In genomic region chr16:27109666-27110523, GRCh38 we compare ENCODE assay signal across 8 cellular contexts. TPM values are rescaled to one million over a fixed set of nuclear protein-coding genes. Genes with fewer than 3 reads are reported as not detected.
A peak's percentile ranks its signal among the peaks of the same experiment; 100 is the strongest.
DNase-seq lines count a peak whose midpoint lies in the region; ATAC-seq, FAIRE-seq and TF ChIP-seq lines count a peak whose summit lies in the region.

No MANE protein-coding gene starts in this region.

- H2AFZ ChIP-seq in HepG2 (ENCODE audit: low read length), result no peak overlapping the region

- no peak for FAIRE-seq in HepG2 (lab: Jason Lieb, UNC)

- in situ Hi-C loops in HepG2 (cut with HindIII; ENCODE audit: extremely low pct_ligation_motif_present, low pct_unique_long_range_greater_than_20kb), result loop anchor here (10.0 to 25.0 kb wide), 3 partner anchors 55 to 1823 kb away; no protein-coding TSS in a partner anchor

- TF ChIP-seq EP300 in HepG2 (IDR thresholded peaks at IDR 0.05; ENCODE audit: low read depth in 2 of 2, low read length in 2 of 2), result no peak
- no peak for TF ChIP-seq EP300 in HepG2 (CRISPR knock-in tag; IDR thresholded peaks at IDR 0.05; ENCODE audit: borderline replicate concordance)

- H3K27ac ChIP-seq in colonic mucosa, result peak overlapping the region; percentile 48
- no peak overlapping the region for H3K27ac ChIP-seq in HepG2 (ENCODE audit: extremely low read length, insufficient read depth, low read length)

- no TSS peak for BruUV-seq in HepG2 (replicated peaks; lab: Mats Ljungman, UMichigan)

- peak; percentile 78 for ATAC-seq in HepG2

- TF ChIP-seq RAD21 in HepG2 (CRISPR knock-in tag; IDR thresholded peaks at IDR 0.05), result peak; percentile 94

- peak overlapping the region; percentile 16 for H3K4me3 ChIP-seq in colonic mucosa
- H3K4me3 ChIP-seq in HepG2 (replicated peaks in 1 of 3; ENCODE audit: insufficient read depth in 1 of 3, low read depth in 2 of 3, low read length in 3 of 3), result peak overlapping the region; percentile 25 to 53 (median 33); a peak in 3 of 6 replicates

- intact Hi-C loops in colonic mucosa (cut with DNase I), result loop anchor here (5.0 kb wide), 1 partner anchor 1273 kb away; no protein-coding TSS in a partner anchor
- intact Hi-C loops in HepG2 (cut with micrococcal nuclease; ENCODE audit: unreplicated experiment), result loop anchor here (2.0 kb wide), 1 partner anchor 1271 kb away; no protein-coding TSS in a partner anchor

- no peaks in the 10 kb centered on the region for H4K20me1 ChIP-seq in HepG2 (ENCODE audit: insufficient read depth, low read length)

- CTCF ChIA-PET in HepG2 (lab: Yijun Ruan, JAX; ENCODE audit: low intra/inter-chr PET ratio, low total read pairs), result interaction anchor here (1.5 kb wide), 2 partner anchors 1271 to 1833 kb away, joined by 6 to 7 read pairs; no protein-coding TSS in a partner anchor

- no peaks in the 10 kb centered on the region for H3K79me2 ChIP-seq in HepG2 (ENCODE audit: insufficient read depth, low read length)

- H3K9me3 ChIP-seq in colonic mucosa (no peaks in the 10 kb centered on the region), HepG2 (ENCODE audit: low read length) (no peaks in the 10 kb centered on the region)

- H3K4me1 ChIP-seq in colonic mucosa (peaks cover 3% of the 10 kb centered on the region), HepG2 (ENCODE audit: insufficient read depth, low read length) (peaks cover 31% of the 10 kb centered on the region)

- no peaks in the 10 kb centered on the region for H3K27me3 ChIP-seq in colonic mucosa
- H3K27me3 ChIP-seq in HepG2 (ENCODE audit: control insufficient read depth in 1 of 2, insufficient read depth in 2 of 2, low read length in 2 of 2), result no peaks in the 10 kb centered on the region

- peak; percentile 93 for TF ChIP-seq CTCF in colonic mucosa (IDR thresholded peaks at IDR 0.05)
- TF ChIP-seq CTCF in HepG2 (CRISPR knock-in tag; IDR thresholded peaks at IDR 0.05), result peak; percentile 86

- H3K36me3 ChIP-seq in colonic mucosa (no peaks in the 10 kb centered on the region), HepG2 (replicated peaks in 1 of 2; ENCODE audit: control insufficient read depth in 1 of 2, insufficient read depth in 2 of 2, low read length in 2 of 2) (no peaks in the 10 kb centered on the region)

- TF ChIP-seq POLR2A in HepG2 (IDR thresholded peaks at IDR 0.05; ENCODE audit: insufficient read depth in 1 of 2, low read depth in 2 of 2, low read length in 2 of 2), result no peak

- H3K4me2 ChIP-seq in HepG2 (ENCODE audit: low read depth, low read length), result peak overlapping the region; percentile 70

- POLR2A ChIA-PET in HepG2 (lab: Yijun Ruan, JAX), result interaction anchor here (0.6 kb wide), 1 partner anchor 48 kb away, joined by 3 read pairs; no protein-coding TSS in a partner anchor

- H3K9ac ChIP-seq in colonic mucosa (ENCODE audit: low read depth in 2 of 2, low read length in 2 of 2) (peak overlapping the region; percentile 6 to 68), HepG2 (ENCODE audit: insufficient read depth, low read depth, low read length) (no peak overlapping the region)

- WGBS in HepG2 (ENCODE audit: low lambda C conversion rate), result 11% methylated on average over 31 of the region's 61 CpGs

- DNase-seq in C1 segment of cervical spinal cord (lab: John Stamatoyannopoulos, UW) (peak in 9 of 14 donors; percentile 2 to 73 (median 11)), GOT3 (lab: John Stamatoyannopoulos, UW) (peak; percentile 41), NCI-H2171 (lab: John Stamatoyannopoulos, UW) (peak; percentile 88), colonic mucosa (peak; percentile 91), HepG2 (ENCODE audit: low spot score) (peak; percentile 62), cerebellar nuclear complex (lab: John Stamatoyannopoulos, UW) (no peak)
- peak; percentile 86 for DNase-seq in activated CD4-positive, alpha-beta T cell treated with anti-CD3 and anti-CD28 coated beads for 48 hours
- DNase-seq in stimulated activated CD4-positive, alpha-beta T cell treated with anti-CD3 and anti-CD28 coated beads, Interleukin-4, amount 100 ng/mL, for 1 hour, result peak; percentile 84

TF ChIP-seq in HepG2, 621 proteins besides CTCF, POLR2A, EP300 and RAD21 (continues in another document):
- TF ChIP-seq BCL6 (CRISPR knock-in tag; IDR thresholded peaks at IDR 0.05), result no peak
- peak; percentile 49 for TF ChIP-seq HNF4A (CRISPR knock-in tag; IDR thresholded peaks at IDR 0.05)
- no peak for TF ChIP-seq TIGD3 (CRISPR knock-in tag; IDR thresholded peaks at IDR 0.05; ENCODE audit: borderline replicate concordance)
- TF ChIP-seq HMGXB4 (CRISPR knock-in tag; IDR thresholded peaks at IDR 0.05; ENCODE audit: borderline replicate concordance in 1 of 2, low read depth in 1 of 2), result peak in 1 of 2 experiments; percentile 46; a peak in 1 of 4 replicates
- TF ChIP-seq ATF5 (CRISPR knock-in tag; IDR thresholded peaks at IDR 0.05; ENCODE audit: low read depth), result no peak
- TF ChIP-seq ZMYM4 (CRISPR knock-in tag; IDR thresholded peaks at IDR 0.05), result 0 out of 2 replicates have a peak, but pooled peaks have one; percentile 21
- peak; percentile 22; the same call in 1 of the 2 replicates for TF ChIP-seq SPEN (CRISPR knock-in tag; IDR thresholded peaks at IDR 0.05; ENCODE audit: low read depth)
- 0 out of 2 replicates have a peak, but pooled peaks have one; percentile 20 for TF ChIP-seq TSC22D2 (CRISPR knock-in tag; IDR thresholded peaks at IDR 0.05; ENCODE audit: borderline replicate concordance)
- peak; percentile 31 for TF ChIP-seq CBX1 (IDR thresholded peaks at IDR 0.05; ENCODE audit: low read depth)
- 0 out of 2 replicates have a peak, but pooled peaks have one; percentile 25 for TF ChIP-seq TFDP2 (CRISPR knock-in tag; IDR thresholded peaks at IDR 0.05)
- 0 out of 2 replicates have a peak, but pooled peaks have one; percentile 24 for TF ChIP-seq NCOR1 (IDR thresholded peaks at IDR 0.05; ENCODE audit: borderline replicate concordance, low read length)

RNA-seq across cellular contexts. Expression of gene C16orf82, which starts 43.2 kb away (rescaled TPM):
- total RNA-seq in colonic mucosa (not detected), HepG2 (2016; rRNA removed; fragmentation: Illumina TruSeq; extraction: Trizol) (not detected in 2 replicates)
- not detected in 2 replicates for total RNA-seq in HepG2 (2016; cell fraction: cytosol; rRNA removed; fragmentation: Illumina TruSeq; extraction: Trizol; ENCODE audit: low read depth)
- not detected in 2 replicates for total RNA-seq in HepG2 (2016; cell fraction: insoluble cytoplasmic fraction; rRNA removed; fragmentation: Illumina TruSeq; extraction: Trizol)
- not detected in 2 replicates for total RNA-seq in HepG2 (2016; cell fraction: membrane; rRNA removed; fragmentation: Illumina TruSeq; extraction: Trizol)
- total RNA-seq in HepG2 (2016; cell fraction: nucleus; rRNA removed; fragmentation: Illumina TruSeq; extraction: Trizol), result not detected in 2 replicates
- polyA plus RNA-seq in HepG2 (2011; rRNA removed), result not detected in 2 replicates
- polyA plus RNA-seq in HepG2 (2011; cell fraction: cytosol; rRNA removed), result not detected in 2 replicates
- not detected in 2 replicates for polyA plus RNA-seq in HepG2 (2011; cell fraction: nucleus; rRNA removed)
- polyA plus RNA-seq in HepG2 (2012), result not detected in 2 replicates
- polyA plus RNA-seq in HepG2 (2016; cell fraction: cytosol; fragmentation: Illumina TruSeq; extraction: Trizol; ENCODE audit: low read depth), result not detected in 2 replicates
- not detected in 2 replicates for polyA plus RNA-seq in HepG2 (2016; cell fraction: insoluble cytoplasmic fraction; fragmentation: Illumina TruSeq; extraction: Trizol; ENCODE audit: low read depth)
- not detected in 2 replicates for polyA plus RNA-seq in HepG2 (2016; cell fraction: membrane; fragmentation: Illumina TruSeq; extraction: Trizol; ENCODE audit: low read depth)
- polyA plus RNA-seq in HepG2 (2016; cell fraction: nucleus; fragmentation: Illumina TruSeq; extraction: Trizol; ENCODE audit: insufficient read depth, low read depth), result not detected in 2 replicates
- not detected in 2 replicates for polyA minus RNA-seq in HepG2 (2011; rRNA and poly(A)+ RNA removed; ENCODE audit: low replicate concordance)
- not detected in 2 replicates for polyA minus RNA-seq in HepG2 (2011; cell fraction: cytosol; rRNA and poly(A)+ RNA removed)
- polyA minus RNA-seq in HepG2 (2011; cell fraction: nucleus; rRNA and poly(A)+ RNA removed), result not detected in 2 replicates

Comparison
In these comparisons a context has a peak if more than half of its experiments do, and no peak if none do; other contexts are left out.
1. DNase-seq: peak in C1 segment of cervical spinal cord (9 of 14), GOT3 (single experiment), NCI-H2171 (single experiment), activated CD4-positive, alpha-beta T cell treated with anti-CD3 and anti-CD28 coated beads for 48 hours (single experiment), colonic mucosa (single experiment), HepG2 (single experiment) and stimulated activated CD4-positive, alpha-beta T cell treated with anti-CD3 and anti-CD28 coated beads, Interleukin-4, amount 100 ng/mL, for 1 hour (single experiment); none in cerebellar nuclear complex (0 of 2).